27 cellular contexts compared by ENCODE assay signal in genomic region chr19:3658823-3659745, GRCh38. TPM values are rescaled to one million over a fixed set of nuclear protein-coding genes. Genes with fewer than 3 reads are reported as not detected.
"Had no signal": no experiment of that assay in that cellular context is flagged by ENCODE, and none has a peak within 500 bp of the region (broad histone marks: within the 10 kb centered on the region; RNA-seq: fewer than 3 reads in every experiment).

No MANE protein-coding gene starts in this region.

- H3K4me3 ChIP-seq: adrenal gland, ascending aorta, esophagus muscularis mucosa, left ventricle myocardium inferior, lung, mucosa of descending colon, ovary, sigmoid colon, smooth muscle cell, stomach, tibial artery had no signal

- H3K4me1 Mint-ChIP-seq: brain, nephron progenitor cell had no signal

- ATAC-seq: activated naive CD4-positive, alpha-beta T cell treated with anti-CD3 and anti-CD28 coated beads, Interleukin-2, amount 50 U/mL, for 72 hours; activated T-cell treated with anti-CD3 and anti-CD28 coated beads, Interleukin-2, amount 50 U/mL, for 72 hours; foreskin keratinocyte; mucosa of descending colon; stimulated activated naive B cell treated with anti-CD40 and anti-IgM and Interleukin-4, amounts not matched to agents 10 μg/mL and 1 μg/mL and 100 μg/mL, for 72 hours had no signal

- H3K9me3 Mint-ChIP-seq: activated naive CD4-positive, alpha-beta T cell treated with anti-CD3 and anti-CD28 coated beads, Interleukin-2, amount 50 U/mL, for 72 hours; activated T-cell treated with anti-CD3 and anti-CD28 coated beads, Interleukin-2, amount 50 U/mL, for 72 hours; naive B cell; nephron progenitor cell; T-helper 2 cell treated with Interferon-gamma antibody and Interleukin-4, amounts not matched to agents 5 μg/mL and 100 μg/mL, for 36 hours had no signal

- H3K4me2 ChIP-seq: smooth muscle cell had no signal

- DNase-seq: activated CD4-positive, alpha-beta T cell treated with anti-CD3 and anti-CD28 coated beads for 4 hours; activated CD4-positive, alpha-beta T cell treated with anti-CD3 and anti-CD28 coated beads, Interleukin-2, amount 50 U/mL, for 4 hours; activated naive CD4-positive, alpha-beta T cell; activated T-cell treated with anti-CD3 and anti-CD28 coated beads for 4 hours; activated T-cell treated with anti-CD3 and anti-CD28 coated beads, Interleukin-2, amount 50 U/mL, for 72 hours; adrenal gland; foreskin keratinocyte; left ventricle myocardium inferior; mucosa of descending colon; naive B cell; nephron progenitor cell; ovary; sigmoid colon; stimulated activated CD4-positive, alpha-beta T cell treated with anti-CD3 and anti-CD28 coated beads, Interleukin-1b, Interleukin-23, amount 100 ng/mL, for 48 hours; stimulated activated naive B cell treated with anti-CD40 and anti-IgM and Interleukin-4, amounts not matched to agents 10 μg/mL and 1 μg/mL and 100 μg/mL, for 72 hours; stomach; T-helper 1 cell; tibial artery had no signal

- H3K4me3 Mint-ChIP-seq: activated T-cell treated with anti-CD3 and anti-CD28 coated beads, Interleukin-2, amount 50 U/mL, for 72 hours; brain; nephron progenitor cell; stimulated activated naive B cell treated with anti-CD40 and anti-IgM and Interleukin-4, amounts not matched to agents 10 μg/mL and 1 μg/mL and 100 μg/mL, for 72 hours; T-helper 2 cell treated with Interferon-gamma antibody and Interleukin-4, amounts not matched to agents 5 μg/mL and 100 μg/mL, for 36 hours had no signal

- H3K27me3 Mint-ChIP-seq: brain; naive B cell; progenitor cell of endocrine pancreas; stimulated activated naive B cell treated with anti-CD40 and anti-IgM and Interleukin-4, amounts not matched to agents 10 μg/mL and 1 μg/mL and 100 μg/mL, for 72 hours had no signal

- H3K4me1 ChIP-seq: adrenal gland, ascending aorta, sigmoid colon, tibial artery had no signal

- H3K27ac Mint-ChIP-seq: activated T-cell treated with anti-CD3 and anti-CD28 coated beads, Interleukin-2, amount 50 U/mL, for 72 hours; progenitor cell of endocrine pancreas; stimulated activated naive B cell treated with anti-CD40 and anti-IgM and Interleukin-4, amounts not matched to agents 10 μg/mL and 1 μg/mL and 100 μg/mL, for 72 hours; T-helper 2 cell treated with Interferon-gamma antibody and Interleukin-4, amounts not matched to agents 5 μg/mL and 100 μg/mL, for 36 hours had no signal

- H3K27ac ChIP-seq: adrenal gland, esophagus muscularis mucosa, foreskin keratinocyte, left ventricle myocardium inferior, ovary, sigmoid colon, tibial artery had no signal

- H3K36me3 ChIP-seq: ovary had no signal

- H3K9me3 ChIP-seq: adrenal gland, ascending aorta, esophagus muscularis mucosa, left ventricle myocardium inferior, mucosa of descending colon, ovary, sigmoid colon, stomach, tibial artery had no signal

- H3K27me3 ChIP-seq: adrenal gland, ascending aorta, esophagus muscularis mucosa, foreskin keratinocyte, ovary, sigmoid colon, stomach, tibial artery had no signal

RNA-seq across cellular contexts. Expression of gene TJP3, which starts 49.1 kb away (rescaled TPM):
- total RNA-seq: cardiac septum, foreskin keratinocyte, left ventricle myocardium inferior had no signal
- polyA plus RNA-seq: foreskin keratinocyte had no signal

RNA-seq across cellular contexts. Expression of gene TBXA2R, which starts 52.4 kb away (rescaled TPM):
- total RNA-seq: progenitor cell of endocrine pancreas had no signal
